ENCODE assay signal across 1 cellular context in the genomic region with DNA sequence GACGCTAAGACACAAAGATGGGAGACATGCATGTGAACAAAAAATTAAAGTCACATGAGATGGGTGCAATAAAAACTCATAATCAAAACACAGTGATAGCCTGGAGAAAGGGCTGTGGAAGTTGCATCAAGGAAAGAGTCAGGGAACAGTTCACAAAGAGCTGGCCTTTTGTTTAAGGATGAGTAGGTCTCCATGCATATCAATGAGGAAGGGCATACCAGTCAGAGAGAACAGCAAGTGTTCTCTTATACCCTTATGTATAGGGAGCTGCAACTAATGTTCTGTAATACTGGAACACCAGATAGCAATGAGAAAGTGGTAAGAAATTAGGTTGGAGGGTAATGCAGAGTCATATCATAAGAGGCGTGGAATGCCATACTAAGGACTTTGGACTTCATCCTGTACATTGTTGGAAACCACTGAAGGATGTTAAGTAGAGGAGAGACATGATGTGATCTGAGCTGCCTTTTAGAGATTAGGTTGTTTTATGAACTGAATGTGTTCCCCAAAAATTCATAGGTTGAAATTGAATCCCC.
TF ChIP-seq lines count a peak whose summit lies in the region.

No MANE protein-coding gene starts in this region.

TF ChIP-seq in HCT116, 20 proteins besides CTCF, POLR2A, EP300 and RAD21:
- no peak for TF ChIP-seq CEBPB (IDR thresholded peaks at IDR 0.05; ENCODE audit: low read depth)
- no peak for TF ChIP-seq EGR1 (IDR thresholded peaks at IDR 0.05; ENCODE audit: low read depth)
- no peak for TF ChIP-seq POLR2AphosphoS5 (IDR thresholded peaks at IDR 0.05; ENCODE audit: low read depth, low read length)
- TF ChIP-seq SRF (IDR thresholded peaks at IDR 0.05; ENCODE audit: low read depth): no peak
- TF ChIP-seq CBX3 (IDR thresholded peaks at IDR 0.05; ENCODE audit: low read depth): no peak
- no peak for TF ChIP-seq EZH2phosphoT487 (IDR thresholded peaks at IDR 0.05; ENCODE audit: borderline replicate concordance)
- TF ChIP-seq, protein P1, sequence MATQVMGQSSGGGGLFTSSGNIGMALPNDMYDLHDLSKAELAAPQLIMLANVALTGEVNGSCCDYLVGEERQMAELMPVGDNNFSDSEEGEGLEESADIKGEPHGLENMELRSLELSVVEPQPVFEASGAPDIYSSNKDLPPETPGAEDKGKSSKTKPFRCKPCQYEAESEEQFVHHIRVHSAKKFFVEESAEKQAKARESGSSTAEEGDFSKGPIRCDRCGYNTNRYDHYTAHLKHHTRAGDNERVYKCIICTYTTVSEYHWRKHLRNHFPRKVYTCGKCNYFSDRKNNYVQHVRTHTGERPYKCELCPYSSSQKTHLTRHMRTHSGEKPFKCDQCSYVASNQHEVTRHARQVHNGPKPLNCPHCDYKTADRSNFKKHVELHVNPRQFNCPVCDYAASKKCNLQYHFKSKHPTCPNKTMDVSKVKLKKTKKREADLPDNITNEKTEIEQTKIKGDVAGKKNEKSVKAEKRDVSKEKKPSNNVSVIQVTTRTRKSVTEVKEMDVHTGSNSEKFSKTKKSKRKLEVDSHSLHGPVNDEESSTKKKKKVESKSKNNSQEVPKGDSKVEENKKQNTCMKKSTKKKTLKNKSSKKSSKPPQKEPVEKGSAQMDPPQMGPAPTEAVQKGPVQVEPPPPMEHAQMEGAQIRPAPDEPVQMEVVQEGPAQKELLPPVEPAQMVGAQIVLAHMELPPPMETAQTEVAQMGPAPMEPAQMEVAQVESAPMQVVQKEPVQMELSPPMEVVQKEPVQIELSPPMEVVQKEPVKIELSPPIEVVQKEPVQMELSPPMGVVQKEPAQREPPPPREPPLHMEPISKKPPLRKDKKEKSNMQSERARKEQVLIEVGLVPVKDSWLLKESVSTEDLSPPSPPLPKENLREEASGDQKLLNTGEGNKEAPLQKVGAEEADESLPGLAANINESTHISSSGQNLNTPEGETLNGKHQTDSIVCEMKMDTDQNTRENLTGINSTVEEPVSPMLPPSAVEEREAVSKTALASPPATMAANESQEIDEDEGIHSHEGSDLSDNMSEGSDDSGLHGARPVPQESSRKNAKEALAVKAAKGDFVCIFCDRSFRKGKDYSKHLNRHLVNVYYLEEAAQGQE (IDR thresholded peaks at IDR 0.05; ENCODE audit: low read depth): no peak
- no peak for TF ChIP-seq JUND (IDR thresholded peaks at IDR 0.05)
- no peak for TF ChIP-seq EZH2 (IDR thresholded peaks at IDR 0.05)
- TF ChIP-seq SP1 (IDR thresholded peaks at IDR 0.05; ENCODE audit: low read depth): no peak
- no peak for TF ChIP-seq ZBTB33 (IDR thresholded peaks at IDR 0.05; ENCODE audit: extremely low read depth, insufficient replicate concordance, low read length)
- no peak for TF ChIP-seq ZNF274 (IDR thresholded peaks at IDR 0.05; ENCODE audit: low read depth, low read length)
- TF ChIP-seq SIN3A (IDR thresholded peaks at IDR 0.05; ENCODE audit: low read depth): no peak
- TF ChIP-seq YY1 (IDR thresholded peaks at IDR 0.05; ENCODE audit: extremely low read depth, insufficient replicate concordance, low read depth, low read length): no peak
- TF ChIP-seq, protein P2, sequence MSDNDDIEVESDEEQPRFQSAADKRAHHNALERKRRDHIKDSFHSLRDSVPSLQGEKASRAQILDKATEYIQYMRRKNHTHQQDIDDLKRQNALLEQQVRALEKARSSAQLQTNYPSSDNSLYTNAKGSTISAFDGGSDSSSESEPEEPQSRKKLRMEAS (IDR thresholded peaks at IDR 0.05): no peak
- TF ChIP-seq TCF7L2 (IDR thresholded peaks at IDR 0.05; ENCODE audit: borderline replicate concordance, extremely low read depth, insufficient read depth, insufficient read length): no peak
- TF ChIP-seq ZFX (IDR thresholded peaks at IDR 0.05): no peak
